2 cellular contexts compared by ENCODE assay signal in the genomic region with DNA sequence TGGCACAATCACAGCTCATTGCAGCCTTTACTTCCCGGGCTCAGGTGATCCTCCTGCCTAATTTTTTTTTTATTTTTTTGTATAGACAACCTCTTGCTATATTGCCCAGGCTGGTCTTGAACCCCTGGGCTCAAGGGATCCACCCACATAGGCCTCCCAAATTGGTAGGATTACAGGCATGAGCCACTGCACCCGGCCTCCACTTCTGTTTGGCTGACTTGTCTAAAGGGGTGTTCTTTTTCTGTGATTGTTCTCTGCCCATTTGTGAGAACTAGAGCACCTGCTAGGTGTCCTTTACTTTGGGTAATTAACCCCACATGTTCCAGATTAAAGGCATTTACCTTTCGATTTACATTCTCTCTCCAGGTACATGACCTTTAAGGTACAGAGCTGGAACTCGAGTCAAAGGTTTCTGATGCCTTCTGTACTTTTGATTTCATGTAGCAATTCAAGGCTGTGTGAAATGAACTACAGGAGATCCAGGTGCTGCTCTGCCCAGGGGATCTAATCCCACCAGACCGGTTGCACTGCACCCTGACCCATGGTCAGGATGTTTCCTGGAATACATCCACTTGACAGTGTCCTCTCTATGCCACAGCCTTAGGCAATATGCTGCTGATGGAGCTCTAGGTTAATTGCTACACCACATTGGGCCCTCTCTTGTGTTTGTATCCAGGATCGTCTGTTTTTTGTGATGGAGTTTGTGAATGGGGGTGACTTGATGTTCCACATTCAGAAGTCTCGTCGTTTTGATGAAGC.
TF ChIP-seq lines count a peak whose summit lies in the region.

No MANE protein-coding gene starts in this region.

TF ChIP-seq in SK-N-SH, 30 proteins besides CTCF, POLR2A, EP300 and RAD21:
- TF ChIP-seq FOSL2 (IDR thresholded peaks at IDR 0.05; ENCODE audit: borderline replicate concordance, low read depth) (no peak), POLR2AphosphoS5 (IDR thresholded peaks at IDR 0.05; ENCODE audit: low read depth, low read length) (no peak), GATA2 (CRISPR knock-in tag; IDR thresholded peaks at IDR 0.05) (no peak), RCOR1 (IDR thresholded peaks at IDR 0.05; ENCODE audit: low read length) (no peak), ZBTB33 (IDR thresholded peaks at IDR 0.05; ENCODE audit: borderline replicate concordance, low read depth) (no peak), EZH2phosphoT487 (IDR thresholded peaks at IDR 0.05; ENCODE audit: borderline replicate concordance, low read depth) (no peak), GABPA (IDR thresholded peaks at IDR 0.05; ENCODE audit: low read depth) (no peak), USF1 (IDR thresholded peaks at IDR 0.05; ENCODE audit: borderline replicate concordance, low read depth) (no peak), RFX5 (IDR thresholded peaks at IDR 0.05; ENCODE audit: low read length) (no peak), FOXJ3 (CRISPR knock-in tag; IDR thresholded peaks at IDR 0.05) (no peak), ELF1 (IDR thresholded peaks at IDR 0.05) (no peak), CHD2 (IDR thresholded peaks at IDR 0.05; ENCODE audit: low read length, partially characterized antibody) (no peak), FOXM1 (IDR thresholded peaks at IDR 0.05; ENCODE audit: low read depth) (no peak), JUND (IDR thresholded peaks at IDR 0.05) (no peak), RXRA (IDR thresholded peaks at IDR 0.05; ENCODE audit: borderline replicate concordance, low read depth) (no peak), TCF12 (IDR thresholded peaks at IDR 0.05) (no peak), SMC3 (IDR thresholded peaks at IDR 0.05; ENCODE audit: low read depth, low read length) (no peak), MEF2A (IDR thresholded peaks at IDR 0.05; ENCODE audit: borderline replicate concordance, low read depth) (no peak)
- TF ChIP-seq, protein P1, sequence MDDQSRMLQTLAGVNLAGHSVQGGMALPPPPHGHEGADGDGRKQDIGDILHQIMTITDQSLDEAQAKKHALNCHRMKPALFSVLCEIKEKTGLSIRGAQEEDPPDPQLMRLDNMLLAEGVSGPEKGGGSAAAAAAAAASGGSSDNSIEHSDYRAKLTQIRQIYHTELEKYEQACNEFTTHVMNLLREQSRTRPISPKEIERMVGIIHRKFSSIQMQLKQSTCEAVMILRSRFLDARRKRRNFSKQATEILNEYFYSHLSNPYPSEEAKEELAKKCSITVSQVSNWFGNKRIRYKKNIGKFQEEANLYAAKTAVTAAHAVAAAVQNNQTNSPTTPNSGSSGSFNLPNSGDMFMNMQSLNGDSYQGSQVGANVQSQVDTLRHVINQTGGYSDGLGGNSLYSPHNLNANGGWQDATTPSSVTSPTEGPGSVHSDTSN (IDR thresholded peaks at IDR 0.05): no peak
- TF ChIP-seq, protein P2, sequence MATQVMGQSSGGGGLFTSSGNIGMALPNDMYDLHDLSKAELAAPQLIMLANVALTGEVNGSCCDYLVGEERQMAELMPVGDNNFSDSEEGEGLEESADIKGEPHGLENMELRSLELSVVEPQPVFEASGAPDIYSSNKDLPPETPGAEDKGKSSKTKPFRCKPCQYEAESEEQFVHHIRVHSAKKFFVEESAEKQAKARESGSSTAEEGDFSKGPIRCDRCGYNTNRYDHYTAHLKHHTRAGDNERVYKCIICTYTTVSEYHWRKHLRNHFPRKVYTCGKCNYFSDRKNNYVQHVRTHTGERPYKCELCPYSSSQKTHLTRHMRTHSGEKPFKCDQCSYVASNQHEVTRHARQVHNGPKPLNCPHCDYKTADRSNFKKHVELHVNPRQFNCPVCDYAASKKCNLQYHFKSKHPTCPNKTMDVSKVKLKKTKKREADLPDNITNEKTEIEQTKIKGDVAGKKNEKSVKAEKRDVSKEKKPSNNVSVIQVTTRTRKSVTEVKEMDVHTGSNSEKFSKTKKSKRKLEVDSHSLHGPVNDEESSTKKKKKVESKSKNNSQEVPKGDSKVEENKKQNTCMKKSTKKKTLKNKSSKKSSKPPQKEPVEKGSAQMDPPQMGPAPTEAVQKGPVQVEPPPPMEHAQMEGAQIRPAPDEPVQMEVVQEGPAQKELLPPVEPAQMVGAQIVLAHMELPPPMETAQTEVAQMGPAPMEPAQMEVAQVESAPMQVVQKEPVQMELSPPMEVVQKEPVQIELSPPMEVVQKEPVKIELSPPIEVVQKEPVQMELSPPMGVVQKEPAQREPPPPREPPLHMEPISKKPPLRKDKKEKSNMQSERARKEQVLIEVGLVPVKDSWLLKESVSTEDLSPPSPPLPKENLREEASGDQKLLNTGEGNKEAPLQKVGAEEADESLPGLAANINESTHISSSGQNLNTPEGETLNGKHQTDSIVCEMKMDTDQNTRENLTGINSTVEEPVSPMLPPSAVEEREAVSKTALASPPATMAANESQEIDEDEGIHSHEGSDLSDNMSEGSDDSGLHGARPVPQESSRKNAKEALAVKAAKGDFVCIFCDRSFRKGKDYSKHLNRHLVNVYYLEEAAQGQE (IDR thresholded peaks at IDR 0.05; ENCODE audit: low read depth, low read length): no peak

TF ChIP-seq in SK-N-SH treated with all-trans-retinoic acid at 6 μM for 48 hours, 23 proteins besides CTCF, POLR2A, EP300 and RAD21:
- TF ChIP-seq ARNTL (CRISPR knock-in tag; IDR thresholded peaks at IDR 0.05; ENCODE audit: borderline replicate concordance, low read depth) (no peak), ZC3H10 (CRISPR knock-in tag; IDR thresholded peaks at IDR 0.05) (no peak), TSHZ2 (CRISPR knock-in tag; IDR thresholded peaks at IDR 0.05) (no peak), PPARA (CRISPR knock-in tag; IDR thresholded peaks at IDR 0.05; ENCODE audit: borderline replicate concordance) (no peak), CREB5 (CRISPR knock-in tag; IDR thresholded peaks at IDR 0.05; ENCODE audit: low read depth) (no peak), RARB (CRISPR knock-in tag; IDR thresholded peaks at IDR 0.05) (no peak), BACH2 (CRISPR knock-in tag; IDR thresholded peaks at IDR 0.05; ENCODE audit: borderline replicate concordance) (no peak), ISL1 (CRISPR knock-in tag; IDR thresholded peaks at IDR 0.05) (no peak)
- TF ChIP-seq, protein P3, sequence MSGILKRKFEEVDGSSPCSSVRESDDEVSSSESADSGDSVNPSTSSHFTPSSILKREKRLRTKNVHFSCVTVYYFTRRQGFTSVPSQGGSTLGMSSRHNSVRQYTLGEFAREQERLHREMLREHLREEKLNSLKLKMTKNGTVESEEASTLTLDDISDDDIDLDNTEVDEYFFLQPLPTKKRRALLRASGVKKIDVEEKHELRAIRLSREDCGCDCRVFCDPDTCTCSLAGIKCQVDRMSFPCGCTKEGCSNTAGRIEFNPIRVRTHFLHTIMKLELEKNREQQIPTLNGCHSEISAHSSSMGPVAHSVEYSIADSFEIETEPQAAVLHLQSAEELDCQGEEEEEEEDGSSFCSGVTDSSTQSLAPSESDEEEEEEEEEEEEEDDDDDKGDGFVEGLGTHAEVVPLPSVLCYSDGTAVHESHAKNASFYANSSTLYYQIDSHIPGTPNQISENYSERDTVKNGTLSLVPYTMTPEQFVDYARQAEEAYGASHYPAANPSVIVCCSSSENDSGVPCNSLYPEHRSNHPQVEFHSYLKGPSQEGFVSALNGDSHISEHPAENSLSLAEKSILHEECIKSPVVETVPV (CRISPR knock-in tag; IDR thresholded peaks at IDR 0.05): no peak
